8 cellular contexts compared by ENCODE assay signal in genomic region chr15:98647026-98647773, GRCh38. TPM values are rescaled to one million over a fixed set of nuclear protein-coding genes. Genes with fewer than 3 reads are reported as not detected.
DNase-seq lines count a peak whose midpoint lies in the region; ATAC-seq and TF ChIP-seq lines count a peak whose summit lies in the region.

No MANE protein-coding gene starts in this region.

- H3K9me3 ChIP-seq in PC-9 (ENCODE audit: insufficient read depth, low read depth), result no peaks in the 10 kb centered on the region

- DNase-seq in AML-193 (lab: John Stamatoyannopoulos, UW) (peak; percentile 15 to 16), PC-9 (peak; percentile 57 to 86), fibroblast of mammary gland (ENCODE audit: low read depth) (peak; percentile 60)
- DNase-seq in activated T-helper 1 cell treated with anti-CD3 and anti-CD28 coated beads, Interleukin-2, amount 50 U/mL, for 16 hours (ENCODE audit: low read depth in 1 of 2, low spot score in 1 of 2), result peak; percentile 18 to 50
- DNase-seq in natural killer cell treated with Interleukin-12 subunit alpha and Interleukin-12 subunit beta and Interleukin-15 and Interleukin-18, amount 100 ng/mL, for 72 hours (ENCODE audit: low spot score), result peak; percentile 78

- no peaks in the 10 kb centered on the region for H3K27me3 ChIP-seq in PC-9 (ENCODE audit: insufficient read depth, low read depth)

- peaks cover 5% of the 10 kb centered on the region for H3K4me1 ChIP-seq in PC-9 (replicated peaks; ENCODE audit: insufficient read depth)

- H3K79me2 ChIP-seq in PC-9 (ENCODE audit: low read depth), result peaks cover 29% of the 10 kb centered on the region

- ATAC-seq in GM19023 (IDR thresholded peaks at IDR 0.05; ENCODE audit: unreplicated experiment) (peak; percentile 45), HG03432 (IDR thresholded peaks at IDR 0.05; ENCODE audit: unreplicated experiment) (peak; percentile 57)
- ATAC-seq in natural killer cell treated with Interleukin-12 subunit alpha and Interleukin-12 subunit beta and Interleukin-15 and Interleukin-18, amount 100 ng/mL, for 72 hours, result peak; percentile 57 to 77

- intact Hi-C loops in PC-9 (cut with micrococcal nuclease; ENCODE audit: unreplicated experiment), result loop anchor here (1.0 to 10.0 kb wide), 4 partner anchors 128 to 608 kb away; partner anchors contain the start of gene LRRC28

- peaks cover 21 to 40% of the 10 kb centered on the region in 2 donors for H3K27me3 Mint-ChIP-seq in natural killer cell treated with Interleukin-12 subunit alpha and Interleukin-12 subunit beta and Interleukin-15 and Interleukin-18, amount 100 ng/mL, for 72 hours

- H4K20me1 ChIP-seq in PC-9 (ENCODE audit: insufficient read depth), result no peaks in the 10 kb centered on the region

- peak overlapping the region; percentile 90 for H3K4me2 ChIP-seq in PC-9

- H3K36me3 Mint-ChIP-seq in natural killer cell treated with Interleukin-12 subunit alpha and Interleukin-12 subunit beta and Interleukin-15 and Interleukin-18, amount 100 ng/mL, for 72 hours, result no peaks in the 10 kb centered on the region

- H3K27ac ChIP-seq in PC-9 (peak overlapping the region; percentile 60), temporal lobe (ENCODE audit: low read depth, low read length) (peak overlapping the region; percentile 69)

- CTCF ChIA-PET in PC-9 (lab: Charles Lee), result interaction anchor here (1.0 kb wide), 3 partner anchors 124 to 204 kb away, joined by 4 to 6 read pairs (median 5); no protein-coding TSS in a partner anchor

- BruUV-seq in PC-9 (replicated peaks; lab: Mats Ljungman, UMichigan), result TSS peak; percentile 37

- POLR2A ChIA-PET in PC-9 (lab: Charles Lee; ENCODE audit: unreplicated experiment), result interaction anchor here (0.5 to 0.6 kb wide), 2 partner anchors 670 to 890 kb away, joined by 3 to 5 read pairs; no protein-coding TSS in a partner anchor

- no peaks in the 10 kb centered on the region for H3K36me3 ChIP-seq in PC-9 (ENCODE audit: low read depth)

- H2AFZ ChIP-seq in PC-9, result peak overlapping the region; percentile 97

- H3K4me3 Mint-ChIP-seq in natural killer cell treated with Interleukin-12 subunit alpha and Interleukin-12 subunit beta and Interleukin-15 and Interleukin-18, amount 100 ng/mL, for 72 hours, result peak overlapping the region; percentile 74

- 0 out of 2 replicates have a peak, but pooled peaks cover 6% of the 10 kb centered on the region for H3F3A ChIP-seq in PC-9 (ENCODE audit: insufficient read depth, low read depth)

- H3K9me2 ChIP-seq in PC-9 (ENCODE audit: insufficient read depth), result no peaks in the 10 kb centered on the region

- TF ChIP-seq CTCF in PC-9 (conservative IDR thresholded peaks at IDR 0.05) (no peak), fibroblast of mammary gland (conservative IDR thresholded peaks at IDR 0.05; ENCODE audit: control insufficient read depth, insufficient read depth, low read depth, low read length) (no peak)

- H3K27ac Mint-ChIP-seq in natural killer cell treated with Interleukin-12 subunit alpha and Interleukin-12 subunit beta and Interleukin-15 and Interleukin-18, amount 100 ng/mL, for 72 hours, result no peak overlapping the region

- peaks cover 17 to 19% of the 10 kb centered on the region in 2 donors for H3K4me1 Mint-ChIP-seq in natural killer cell treated with Interleukin-12 subunit alpha and Interleukin-12 subunit beta and Interleukin-15 and Interleukin-18, amount 100 ng/mL, for 72 hours (ENCODE audit: low read depth in 2 of 2)

- H3K9me3 Mint-ChIP-seq in natural killer cell treated with Interleukin-12 subunit alpha and Interleukin-12 subunit beta and Interleukin-15 and Interleukin-18, amount 100 ng/mL, for 72 hours, result no peaks in the 10 kb centered on the region

- peak overlapping the region; percentile 91 for H3K4me3 ChIP-seq in PC-9
- peak overlapping the region; percentile 67 for H3K4me3 ChIP-seq in fibroblast of mammary gland (ENCODE audit: control insufficient read depth, low read depth, low read length)

RNA-seq across cellular contexts. Expression of gene IGF1R, which starts 1.1 kb away (rescaled TPM):
- 71.3 and 78.9 TPM in 2 replicates for total RNA-seq in PC-9 (2021)
- total RNA-seq in natural killer cell treated with Interleukin-12 subunit alpha and Interleukin-12 subunit beta and Interleukin-15 and Interleukin-18, amount 100 ng/mL, for 72 hours, result 10 to 100 TPM; 10.3 to 12.6 TPM
- total RNA-seq in temporal lobe, result 46.0 TPM

Comparison
In these comparisons a context has a peak if more than half of its experiments do, and no peak if none do; other contexts are left out.
1. Peak in every context shown above with its lines: DNase-seq, ATAC-seq, H3K4me3 ChIP-seq and H3K27ac ChIP-seq.
2. DNase-seq: peak in every context shown above with its lines; median percentile 78 in natural killer cell treated with Interleukin-12 subunit alpha and Interleukin-12 subunit beta and Interleukin-15 and Interleukin-18, amount 100 ng/mL, for 72 hours; 72 in PC-9; 60 in fibroblast of mammary gland; 34 in activated T-helper 1 cell treated with anti-CD3 and anti-CD28 coated beads, Interleukin-2, amount 50 U/mL, for 16 hours; 16 in AML-193.